In the genomic region with DNA sequence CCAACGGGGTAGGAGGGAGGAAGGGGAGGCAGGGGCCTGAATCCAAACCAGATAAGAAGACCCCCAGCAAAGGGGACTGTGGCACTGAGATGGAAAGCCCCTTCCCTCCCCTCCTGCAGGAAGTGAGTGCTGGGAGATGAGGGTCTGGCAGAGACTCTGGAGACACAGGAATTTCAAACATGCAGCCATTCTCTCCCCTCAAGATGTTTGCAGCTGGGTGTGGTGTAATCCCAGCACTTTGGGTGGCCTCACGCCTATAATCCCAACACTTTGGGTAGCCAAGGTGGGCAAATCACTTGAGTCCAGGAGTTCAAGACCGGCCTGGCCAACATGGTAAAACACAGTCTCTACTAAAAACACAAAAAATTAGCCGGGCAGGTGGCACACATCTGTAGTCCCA, we compare ENCODE assay signal across 19 cellular contexts. TPM values are rescaled to one million over a fixed set of nuclear protein-coding genes. Genes with fewer than 3 reads are reported as not detected.
"Had no signal": no experiment of that assay in that cellular context is flagged by ENCODE, and none has a peak within 500 bp of the region (broad histone marks: within the 10 kb centered on the region; RNA-seq: fewer than 3 reads in every experiment).

No MANE protein-coding gene starts in this region.

- H3K4me3 Mint-ChIP-seq: stimulated activated memory B cell treated with anti-CD40 and anti-IgM and Interleukin-4, amounts not matched to agents 10 μg/mL and 1 μg/mL and 100 μg/mL, for 72 hours; stimulated activated naive CD8-positive, alpha-beta T cell treated with anti-CD3 and anti-CD28 coated beads, Interleukin-15, amount 100 ng/mL, for 72 hours had no signal

- H3K9me3 ChIP-seq: heart left ventricle, spleen, thoracic aorta, transverse colon had no signal

- H3K27me3 ChIP-seq: heart left ventricle, spleen, transverse colon had no signal

- H3K4me1 Mint-ChIP-seq: stimulated activated memory B cell treated with anti-CD40 and anti-IgM and Interleukin-4, amounts not matched to agents 10 μg/mL and 1 μg/mL and 100 μg/mL, for 72 hours; stimulated activated naive CD8-positive, alpha-beta T cell treated with anti-CD3 and anti-CD28 coated beads, Interleukin-15, amount 100 ng/mL, for 72 hours had no signal

- H3K27me3 Mint-ChIP-seq: stimulated activated memory B cell treated with anti-CD40 and anti-IgM and Interleukin-4, amounts not matched to agents 10 μg/mL and 1 μg/mL and 100 μg/mL, for 72 hours; stimulated activated naive CD8-positive, alpha-beta T cell treated with anti-CD3 and anti-CD28 coated beads, Interleukin-15, amount 100 ng/mL, for 72 hours had no signal

- ATAC-seq: heart left ventricle; left lobe of liver; sciatic nerve; stimulated activated memory B cell treated with anti-CD40 and anti-IgM and Interleukin-4, amounts not matched to agents 10 μg/mL and 1 μg/mL and 100 μg/mL, for 72 hours; stimulated activated naive CD8-positive, alpha-beta T cell treated with anti-CD3 and anti-CD28 coated beads, Interleukin-15, amount 100 ng/mL, for 72 hours had no signal

- H3K27ac Mint-ChIP-seq: stimulated activated memory B cell treated with anti-CD40 and anti-IgM and Interleukin-4, amounts not matched to agents 10 μg/mL and 1 μg/mL and 100 μg/mL, for 72 hours had no signal

- H3K4me1 ChIP-seq: spleen, transverse colon had no signal

- H3K27ac ChIP-seq: coronary artery, heart left ventricle, spleen, thoracic aorta, transverse colon had no signal

- H3K4me3 ChIP-seq: coronary artery, heart left ventricle, spleen, thoracic aorta, transverse colon had no signal

- H3K9me3 Mint-ChIP-seq: stimulated activated memory B cell treated with anti-CD40 and anti-IgM and Interleukin-4, amounts not matched to agents 10 μg/mL and 1 μg/mL and 100 μg/mL, for 72 hours; stimulated activated naive CD8-positive, alpha-beta T cell treated with anti-CD3 and anti-CD28 coated beads, Interleukin-15, amount 100 ng/mL, for 72 hours had no signal

- DNase-seq: effector CD4-positive, alpha-beta T cell; foreskin melanocyte; hypothalamus; islet precursor cell; mammary epithelial cell; midbrain; spleen; stimulated activated CD4-positive, alpha-beta T cell treated with anti-CD3 and anti-CD28 coated beads, Interleukin-15, amount 100 ng/mL, for 24 hours; stimulated activated CD4-positive, alpha-beta T cell treated with anti-CD3 and anti-CD28 coated beads, Interleukin-1b, Interleukin-23, amount 100 ng/mL, for 48 hours; stimulated activated CD4-positive, alpha-beta T cell treated with anti-CD3 and anti-CD28 coated beads, Interleukin-4, amount 100 ng/mL, for 24 hours; stimulated activated naive CD8-positive, alpha-beta T cell treated with anti-CD3 and anti-CD28 coated beads, Interleukin-15, amount 100 ng/mL, for 72 hours; transverse colon had no signal

RNA-seq across cellular contexts. Expression of a gene that starts 50.9 kb away (rescaled TPM):
- polyA plus RNA-seq: neural cell had no signal
